In the genomic region with DNA sequence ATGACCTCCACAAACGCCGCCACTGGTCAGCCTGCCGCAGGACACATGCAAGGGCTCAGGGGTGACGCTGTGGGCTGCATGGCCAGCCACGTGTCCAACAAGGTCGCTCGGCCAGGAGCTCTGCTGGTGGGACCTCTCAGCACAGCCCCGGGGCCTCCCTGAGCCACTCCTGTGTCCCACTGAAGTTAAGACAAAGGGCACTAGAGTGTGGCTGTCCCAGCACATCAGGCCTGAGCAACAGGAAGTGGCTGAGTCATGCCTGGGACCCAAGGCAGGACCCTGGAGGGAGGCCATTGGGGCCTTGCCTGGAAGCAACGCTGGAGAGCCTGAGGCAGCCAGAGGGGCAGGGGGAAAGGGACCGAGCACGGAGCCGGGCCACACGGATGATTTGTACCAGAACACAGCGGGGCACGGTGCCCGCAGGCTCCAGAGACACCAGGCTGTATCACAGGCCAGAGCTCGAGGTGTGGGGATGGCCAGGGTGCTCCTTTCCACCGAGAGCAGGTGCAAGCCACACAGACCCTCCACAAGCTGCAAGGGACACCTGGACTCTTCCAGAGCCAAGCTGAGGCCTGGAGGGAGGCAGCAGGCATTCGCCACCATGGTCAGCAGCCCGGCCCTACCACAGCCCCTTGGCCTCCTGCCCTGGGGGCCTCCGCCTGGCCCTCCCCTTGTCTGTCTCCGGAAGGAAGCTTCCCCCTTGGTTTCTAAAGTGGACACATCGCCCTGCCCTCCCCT, we compare ENCODE assay signal across 1 cellular context.
TF ChIP-seq lines count a peak whose summit lies in the region.

No MANE protein-coding gene starts in this region.

TF ChIP-seq in K562, 482 proteins besides CTCF, POLR2A, EP300 and RAD21:
- peak; percentile 33; the same call in 1 of the 2 replicates for TF ChIP-seq C11orf30 (IDR thresholded peaks at IDR 0.05; ENCODE audit: low read depth)
- no peak for TF ChIP-seq ZC3H8 (IDR thresholded peaks at IDR 0.05)
- no peak for TF ChIP-seq BRCA1 (IDR thresholded peaks at IDR 0.05)
- TF ChIP-seq BRCA1 (CRISPR knock-in tag; IDR thresholded peaks at IDR 0.05): no peak
- TF ChIP-seq MAFG (tag; conservative IDR thresholded peaks at IDR 0.05): 0 out of 2 replicates have a peak, but pooled peaks have one; percentile 8
- peak; percentile 43 for TF ChIP-seq ZNF316 (IDR thresholded peaks at IDR 0.05)
- TF ChIP-seq, protein P1, sequence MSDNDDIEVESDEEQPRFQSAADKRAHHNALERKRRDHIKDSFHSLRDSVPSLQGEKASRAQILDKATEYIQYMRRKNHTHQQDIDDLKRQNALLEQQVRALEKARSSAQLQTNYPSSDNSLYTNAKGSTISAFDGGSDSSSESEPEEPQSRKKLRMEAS (CRISPR knock-in tag; IDR thresholded peaks at IDR 0.05): peak; percentile 44
- TF ChIP-seq NFE2 (IDR thresholded peaks at IDR 0.05; ENCODE audit: low read depth): peak; percentile 42; the same call in 1 of the 2 replicates
- peak in 2 of 3 experiments; percentile 25 to 32 for TF ChIP-seq YY1 (IDR thresholded peaks at IDR 0.05; ENCODE audit: borderline replicate concordance in 1 of 3, control insufficient read depth in 1 of 3, extremely low read depth in 1 of 3, insufficient read depth in 3 of 3, insufficient read length in 1 of 3, insufficient replicate concordance in 2 of 3, low read depth in 1 of 3, low read length in 2 of 3)
